26 cellular contexts compared by ENCODE assay signal in genomic region chr15:99429681-99430081, GRCh38.
DNase-seq lines count a peak whose midpoint lies in the region; ATAC-seq, FAIRE-seq and TF ChIP-seq lines count a peak whose summit lies in the region.
"Had no signal": no experiment of that assay in that cellular context is flagged by ENCODE, and none has a peak within 500 bp of the region (broad histone marks: within the 10 kb centered on the region; RNA-seq: fewer than 3 reads in every experiment).

No MANE protein-coding gene starts in this region.

- H3K9me3 Mint-ChIP-seq in CD8-positive, alpha-beta memory T cell = no peaks in the 10 kb centered on the region
- H3K9me3 Mint-ChIP-seq: activated T-helper 1 cell treated with anti-CD3 and anti-CD28 coated beads, Interleukin-12 subunit alpha, Interleukin-12 subunit beta, Interleukin-2, Interleukin-4 antibody, amounts not matched to agents 30 ng/mL and 10 ng/mL and 1 ng/mL, durations not matched to agents 14 hours and 24 hours and 36 hours; natural killer cell had no signal

- TF ChIP-seq CTCF in DND-41 (IDR thresholded peaks at IDR 0.05; ENCODE audit: borderline replicate concordance, extremely low read depth, low read length, poor library complexity, severe bottlenecking) (no peak), kidney (IDR thresholded peaks at IDR 0.05; ENCODE audit: borderline replicate concordance, extremely low read depth, insufficient read depth) (no peak), spleen (IDR thresholded peaks at IDR 0.05 in 8 of 11, conservative IDR thresholded peaks at IDR 0.05 in 3 of 11) (no peak)

- no peaks in the 10 kb centered on the region for H3K79me2 ChIP-seq in DND-41 (ENCODE audit: insufficient read depth, low read length)

- ATAC-seq in DND-41 (ENCODE audit: insufficient read depth, low read depth) = no peak
- no peak for ATAC-seq in GM21737 (IDR thresholded peaks at IDR 0.05; ENCODE audit: unreplicated experiment)
- ATAC-seq in GM19395 (IDR thresholded peaks at IDR 0.05; ENCODE audit: unreplicated experiment) = no peak
- ATAC-seq: heart left ventricle; natural killer cell; Panc1; stimulated activated naive CD8-positive, alpha-beta T cell treated with anti-CD3 and anti-CD28 coated beads, Interleukin-15, Interleukin-2, amounts not matched to agents 100 U/mL and 50 U/mL, for 24 hours had no signal

- peak; percentile 14 for DNase-seq in activated T-cell treated with anti-CD3 and anti-CD28 coated beads, Interleukin-2, amount 50 U/mL, for 1 hour
- DNase-seq in activated T-cell treated with anti-CD3 and anti-CD28 coated beads for 4 hours = no peak
- DNase-seq in DND-41 = no peak
- DNase-seq in kidney = peak; percentile 39
- peak; percentile 54 for DNase-seq in spleen
- DNase-seq in CD8-positive, alpha-beta memory T cell = no peak
- DNase-seq: activated CD4-positive, alpha-beta T cell treated with anti-CD3 and anti-CD28 coated beads for 48 hours; AML-193; COR-L47; DMS79 treated with DMSO at 0.1 percent for 48 hours; KG1; MV-4-11; natural killer cell; NCI-H2171; NCI-H524; NK-92 treated with Interleukin-12 subunit alpha and Interleukin-12 subunit beta, amount 100 ng/mL, for 24 hours; stimulated activated naive CD8-positive, alpha-beta T cell treated with anti-CD3 and anti-CD28 coated beads, Interleukin-15, Interleukin-2, amounts not matched to agents 100 U/mL and 50 U/mL, for 24 hours had no signal

- H3K27ac ChIP-seq in DND-41 (ENCODE audit: low read length) (0 out of 2 replicates have a peak overlapping the region, but pooled peaks have one; percentile 30), kidney (ENCODE audit: low read depth in 2 of 2, low read length in 2 of 2) (no peak overlapping the region), spleen (no peak overlapping the region)
- H3K27ac ChIP-seq in CD8-positive, alpha-beta memory T cell (ENCODE audit: low read depth, low read length) = no peak overlapping the region
- H3K27ac ChIP-seq: epithelial cell of prostate had no signal

- 0 out of 2 replicates have a peak overlapping the region, but pooled peaks have one; percentile 7 for H2AFZ ChIP-seq in DND-41 (ENCODE audit: low read depth, low read length)

- H3K4me2 ChIP-seq in DND-41 (ENCODE audit: insufficient read depth, low read length) = no peak overlapping the region

- no peaks in the 10 kb centered on the region for H4K20me1 ChIP-seq in DND-41 (ENCODE audit: insufficient read depth, low read length)

- H3K27me3 ChIP-seq in DND-41 (ENCODE audit: insufficient read depth, low read length, poor library complexity) (no peaks in the 10 kb centered on the region), spleen (replicated peaks in 1 of 7) (no peaks in the 10 kb centered on the region)
- no peaks in the 10 kb centered on the region for H3K27me3 ChIP-seq in CD8-positive, alpha-beta memory T cell (ENCODE audit: insufficient read depth, low read length, poor library complexity, severe bottlenecking)
- H3K27me3 ChIP-seq: heart left ventricle had no signal

- H3K36me3 ChIP-seq in DND-41 (ENCODE audit: insufficient read depth, low read length) (no peaks in the 10 kb centered on the region), kidney (ENCODE audit: control insufficient read depth in 1 of 2, insufficient read depth in 2 of 2, low read length in 2 of 2) (no peaks in the 10 kb centered on the region), spleen (no peaks in the 10 kb centered on the region)
- no peaks in the 10 kb centered on the region for H3K36me3 ChIP-seq in CD8-positive, alpha-beta memory T cell (ENCODE audit: insufficient read depth, low read length)
- H3K36me3 ChIP-seq: heart left ventricle had no signal

- peaks cover 0 to 14% of the 10 kb centered on the region in 2 donors for H3K27me3 Mint-ChIP-seq in CD8-positive, alpha-beta memory T cell
- H3K27me3 Mint-ChIP-seq: activated naive CD8-positive, alpha-beta T cell had no signal

- H3K4me1 ChIP-seq in DND-41 (ENCODE audit: insufficient read depth, low read length) = peaks cover 14% of the 10 kb centered on the region
- peaks cover 2 to 18% of the 10 kb centered on the region in 2 donors for H3K4me1 ChIP-seq in kidney (ENCODE audit: control insufficient read depth in 1 of 2, insufficient read depth in 1 of 2, low read depth in 1 of 2, low read length in 2 of 2)
- peaks cover 12 to 59% (median 39%) of the 10 kb centered on the region in 6 donors for H3K4me1 ChIP-seq in spleen
- peaks cover 48% of the 10 kb centered on the region for H3K4me1 ChIP-seq in CD8-positive, alpha-beta memory T cell (ENCODE audit: insufficient read depth, low read length)

- CTCF ChIA-PET in CD8-positive, alpha-beta memory T cell (lab: Charles Lee) = no interaction called here

- peak overlapping the region in 1 of 8 donors; percentile 29 for H3K27ac Mint-ChIP-seq in CD8-positive, alpha-beta memory T cell
- H3K27ac Mint-ChIP-seq: activated naive CD8-positive, alpha-beta T cell; activated T-helper 1 cell treated with anti-CD3 and anti-CD28 coated beads, Interleukin-12 subunit alpha, Interleukin-12 subunit beta, Interleukin-2, Interleukin-4 antibody, amounts not matched to agents 30 ng/mL and 10 ng/mL and 1 ng/mL, durations not matched to agents 14 hours and 24 hours and 36 hours; natural killer cell had no signal

- intact Hi-C loops in kidney (cut with DNase I) (no loop called here), spleen (cut with DNase I; ENCODE audit: low total_unique reads) (no loop called here)

- no peak overlapping the region for H3K4me3 Mint-ChIP-seq in CD8-positive, alpha-beta memory T cell
- H3K4me3 Mint-ChIP-seq: activated naive CD8-positive, alpha-beta T cell; activated T-helper 1 cell treated with anti-CD3 and anti-CD28 coated beads, Interleukin-12 subunit alpha, Interleukin-12 subunit beta, Interleukin-2, Interleukin-4 antibody, amounts not matched to agents 30 ng/mL and 10 ng/mL and 1 ng/mL, durations not matched to agents 14 hours and 24 hours and 36 hours; natural killer cell had no signal

- H3K4me3 ChIP-seq in DND-41 (ENCODE audit: low read depth in 1 of 2, low read length in 2 of 2) (no peak overlapping the region), kidney (ENCODE audit: low read length in 2 of 2) (no peak overlapping the region), spleen (no peak overlapping the region)
- no peak overlapping the region for H3K4me3 ChIP-seq in CD8-positive, alpha-beta memory T cell (ENCODE audit: low read length)
- H3K4me3 ChIP-seq: heart left ventricle had no signal

- H3K9ac ChIP-seq in DND-41 (ENCODE audit: low read depth, low read length) = no peak overlapping the region
- no peak overlapping the region for H3K9ac ChIP-seq in kidney (ENCODE audit: low read length in 2 of 2)

- H3K9me3 ChIP-seq in DND-41 (ENCODE audit: insufficient read depth, low read length, severe bottlenecking) = no peaks in the 10 kb centered on the region
- H3K9me3 ChIP-seq in kidney (ENCODE audit: control insufficient read depth in 1 of 2, low read length in 2 of 2) = no peaks in the 10 kb centered on the region
- no peaks in the 10 kb centered on the region for H3K9me3 ChIP-seq in spleen
- no peaks in the 10 kb centered on the region for H3K9me3 ChIP-seq in CD8-positive, alpha-beta memory T cell (ENCODE audit: low read length)
- H3K9me3 ChIP-seq: heart left ventricle had no signal

- H3K36me3 Mint-ChIP-seq in CD8-positive, alpha-beta memory T cell = no peaks in the 10 kb centered on the region
- H3K36me3 Mint-ChIP-seq: activated naive CD8-positive, alpha-beta T cell; natural killer cell had no signal

- no peak for FAIRE-seq in kidney (lab: Jason Lieb, UNC)
- FAIRE-seq: A204.1, H54 had no signal

- WGBS in spleen, 5 donors = 80 to 93% (median 84%) methylated on average over 5 of the region's 5 CpGs

- peaks cover 6 to 22% (median 19%) of the 10 kb centered on the region in 3 donors for H3K4me1 Mint-ChIP-seq in CD8-positive, alpha-beta memory T cell

- POLR2A ChIA-PET in CD8-positive, alpha-beta memory T cell (lab: Charles Lee) = no interaction called here

- no peak for TF ChIP-seq POLR2A in spleen (IDR thresholded peaks at IDR 0.05)

Comparison
In these comparisons a context has a peak if more than half of its experiments do, and no peak if none do; other contexts are left out.
1. DNase-seq: peak in activated T-cell treated with anti-CD3 and anti-CD28 coated beads, Interleukin-2, amount 50 U/mL, for 1 hour (single experiment), kidney (single experiment) and spleen (single experiment); none in activated T-cell treated with anti-CD3 and anti-CD28 coated beads for 4 hours (single experiment), DND-41 (single experiment) and CD8-positive, alpha-beta memory T cell (0 of 5).